In genomic region chr3:32570426-32571191, GRCh38 we compare ENCODE assay signal across 8 cellular contexts. TPM values are rescaled to one million over a fixed set of nuclear protein-coding genes. Genes with fewer than 3 reads are reported as not detected.
DNase-seq lines count a peak whose midpoint lies in the region; ATAC-seq, FAIRE-seq and TF ChIP-seq lines count a peak whose summit lies in the region.

DYNC1LI1 (minus strand) TSS chr3:32570858; CDS start chr3:32570770, 88 bp downstream.

- H3K4me1 Mint-ChIP-seq in endothelial cell (ENCODE audit: unreplicated experiment) = peaks cover 30% of the 10 kb centered on the region
- H3K4me1 Mint-ChIP-seq in mesothelial cell of epicardium = peaks cover 17% of the 10 kb centered on the region

- peak within 1 kb of the TSS; percentile 98 for H3K4me3 Mint-ChIP-seq in endothelial cell (ENCODE audit: unreplicated experiment)
- peak within 1 kb of the TSS; percentile 90 for H3K4me3 Mint-ChIP-seq in mesothelial cell of epicardium

- H3K36me3 Mint-ChIP-seq in endothelial cell (ENCODE audit: low read depth, unreplicated experiment) (no peaks in the 10 kb centered on the region), mesothelial cell of epicardium (no peaks in the 10 kb centered on the region)

- ATAC-seq in GM21528 (IDR thresholded peaks at IDR 0.05; ENCODE audit: low FRiP score, unreplicated experiment) = peak; percentile 88

- H2AFZ ChIP-seq in OCI-LY3 (ENCODE audit: low read depth, low read length) = peak within 1 kb of the TSS; percentile 90

- peaks cover 8% of the 10 kb centered on the region for H3K36me3 ChIP-seq in OCI-LY3 (replicated peaks; ENCODE audit: low read depth, low read length)

- FAIRE-seq in D721Med (lab: Jason Lieb, UNC) = no peak

- TF ChIP-seq CTCF in D721Med (IDR thresholded peaks at IDR 0.05; ENCODE audit: insufficient read depth, missing control alignments) = no peak
- no peak for TF ChIP-seq CTCF in OCI-LY3 (IDR thresholded peaks at IDR 0.05; ENCODE audit: low read depth, low read length)
- no peak for TF ChIP-seq CTCF in endothelial cell (IDR thresholded peaks at IDR 0.05; ENCODE audit: unreplicated experiment)
- TF ChIP-seq CTCF in mesothelial cell of epicardium (IDR thresholded peaks at IDR 0.05; ENCODE audit: unreplicated experiment) = no peak

- H3K27ac Mint-ChIP-seq in endothelial cell (ENCODE audit: unreplicated experiment) (peak within 1 kb of the TSS; percentile 88), mesothelial cell of epicardium (peak within 1 kb of the TSS; percentile 96)

- peak; percentile 58 for DNase-seq in D721Med (ENCODE audit: insufficient read length, low spot score)
- peak; percentile 94 for DNase-seq in HuH-7.5 (ENCODE audit: low spot score)
- DNase-seq in activated CD8-positive, alpha-beta memory T cell treated with anti-CD3 and anti-CD28 coated beads, Interleukin-2, amount 50 U/mL, for 48 hours = peak; percentile 98
- peak; percentile 97 for DNase-seq in endothelial cell (ENCODE audit: low spot score)
- peak; percentile 95 to 96 for DNase-seq in mesothelial cell of epicardium (ENCODE audit: low spot score in 2 of 2, unreplicated experiment in 2 of 2)
- peak; percentile 87 to 92 for DNase-seq in stimulated activated CD8-positive, alpha-beta memory T cell treated with anti-CD3 and anti-CD28 coated beads, Interleukin-15, amount 100 ng/mL, for 4 hours (ENCODE audit: low read depth in 2 of 2)

- H3K4me1 ChIP-seq in OCI-LY3 (ENCODE audit: low read length) = peaks cover 24% of the 10 kb centered on the region

- peak within 1 kb of the TSS; percentile 87 for H3K9ac ChIP-seq in OCI-LY3 (ENCODE audit: low read length)

- H3K4me2 ChIP-seq in OCI-LY3 (ENCODE audit: low read length) = peak within 1 kb of the TSS; percentile 80

- H3K27me3 Mint-ChIP-seq in endothelial cell (ENCODE audit: unreplicated experiment) = peaks cover 8% of the 10 kb centered on the region
- H3K27me3 Mint-ChIP-seq in mesothelial cell of epicardium (ENCODE audit: low read depth) = no peaks in the 10 kb centered on the region

- peak within 1 kb of the TSS; percentile 87 for H3K4me3 ChIP-seq in OCI-LY3 (ENCODE audit: low read length)

- peak within 1 kb of the TSS; percentile 76 for H3K27ac ChIP-seq in OCI-LY3 (ENCODE audit: low read length)

- H3K9me3 Mint-ChIP-seq in endothelial cell (ENCODE audit: unreplicated experiment) (no peaks in the 10 kb centered on the region), mesothelial cell of epicardium (no peaks in the 10 kb centered on the region)

- peaks cover 12% of the 10 kb centered on the region for H4K20me1 ChIP-seq in OCI-LY3 (ENCODE audit: insufficient read depth, low read length)

- no peaks in the 10 kb centered on the region for H3K9me3 ChIP-seq in OCI-LY3 (ENCODE audit: insufficient read depth, low read length)

- H3K79me2 ChIP-seq in OCI-LY3 (ENCODE audit: low read length) = peaks cover 45% of the 10 kb centered on the region

- H3K27me3 ChIP-seq in OCI-LY3 (ENCODE audit: low read depth, low read length) = no peaks in the 10 kb centered on the region

RNA-seq across cellular contexts. Expression of gene DYNC1LI1, which starts in this region (rescaled TPM):
- total RNA-seq in endothelial cell (ENCODE audit: unreplicated experiment) (81.7 TPM), mesothelial cell of epicardium (22.0 to 23.9 TPM (median 22.3 TPM) in 3 replicates)

Comparison
In these comparisons a context has a peak if more than half of its experiments do, and no peak if none do; other contexts are left out.
1. Peak in every context shown above with its lines: DNase-seq, ATAC-seq, H3K4me3 ChIP-seq and H3K27ac ChIP-seq.